Comparison of ENCODE assay signal across 16 cellular contexts in the genomic region with DNA sequence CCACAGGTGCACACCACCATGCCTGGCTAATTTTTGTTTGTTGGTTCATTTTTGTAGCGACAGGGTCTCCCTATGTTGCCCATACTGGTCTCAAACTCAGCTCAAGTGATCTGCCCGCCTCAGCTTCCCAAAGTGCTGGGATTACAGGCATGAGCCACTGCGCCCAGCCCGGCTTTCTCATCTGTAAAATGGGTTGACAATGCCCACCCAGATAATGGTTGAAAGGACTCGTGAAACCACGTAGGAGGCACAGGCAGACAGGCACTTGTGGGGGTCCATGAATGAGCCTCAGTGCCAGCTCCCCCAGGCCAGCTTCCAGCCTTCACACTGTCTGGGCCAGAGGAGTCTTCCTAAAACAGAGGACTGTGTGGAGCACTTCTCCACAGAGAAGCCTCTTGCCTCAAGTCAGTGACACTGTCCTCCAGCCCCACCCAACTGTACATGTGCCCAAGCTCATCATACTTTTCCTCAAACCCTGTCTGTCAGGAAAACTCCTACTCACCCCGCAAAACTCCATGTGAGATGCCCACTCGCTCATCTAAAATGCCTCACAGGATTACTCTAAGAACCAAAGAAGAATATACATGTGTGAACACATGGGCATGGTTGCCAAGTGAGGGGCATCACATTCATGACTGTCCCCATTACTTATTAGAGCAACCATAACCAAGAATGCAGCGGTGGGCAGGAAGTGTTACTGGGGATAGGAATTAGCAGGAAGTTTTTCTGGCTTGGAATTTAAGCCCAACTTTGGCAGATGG. TPM values are rescaled to one million over a fixed set of nuclear protein-coding genes. Genes with fewer than 3 reads are reported as not detected.
DNase-seq lines count a peak whose midpoint lies in the region; ATAC-seq and TF ChIP-seq lines count a peak whose summit lies in the region.
"Had no signal": no experiment of that assay in that cellular context is flagged by ENCODE, and none has a peak within 500 bp of the region (broad histone marks: within the 10 kb centered on the region; RNA-seq: fewer than 3 reads in every experiment).

No MANE protein-coding gene starts in this region.

- peak overlapping the region; percentile 7 for H3K27ac Mint-ChIP-seq in endothelial cell (ENCODE audit: unreplicated experiment)
- H3K27ac Mint-ChIP-seq: activated CD4-positive, alpha-beta T cell treated with anti-CD3 and anti-CD28 coated beads for 36 hours; GM23338 had no signal

- no peak for ATAC-seq in right lobe of liver
- ATAC-seq: activated CD4-positive, alpha-beta T cell treated with anti-CD3 and anti-CD28 coated beads for 36 hours; GM23338 had no signal

- H3K27ac ChIP-seq in RWPE1 (peak overlapping the region; percentile 100), right lobe of liver (no peak overlapping the region), subcutaneous abdominal adipose tissue (ENCODE audit: low read depth, low read length) (peak overlapping the region; percentile 97)
- H3K27ac ChIP-seq: BLaER1 had no signal

- H3K9ac ChIP-seq in subcutaneous abdominal adipose tissue (ENCODE audit: low read length in 5 of 5), result peak overlapping the region in 1 of 5 donors; percentile 77
- H3K9ac ChIP-seq: BLaER1 had no signal

- POLR2A ChIA-PET in RWPE1 (lab: Yijun Ruan, JAX; ENCODE audit: low non-redundant PET), result interaction anchor here (0.9 kb wide), 1 partner anchor 34 kb away, joined by 3 read pairs; no protein-coding TSS in a partner anchor

- H3K36me3 ChIP-seq in right lobe of liver (no peaks in the 10 kb centered on the region), subcutaneous abdominal adipose tissue (ENCODE audit: control insufficient read depth in 5 of 5, insufficient read depth in 5 of 5, low read length in 5 of 5) (no peaks in the 10 kb centered on the region)
- H3K36me3 ChIP-seq: BLaER1 had no signal

- H3K9me3 ChIP-seq in right lobe of liver, result no peaks in the 10 kb centered on the region
- H3K9me3 ChIP-seq in subcutaneous abdominal adipose tissue (ENCODE audit: control insufficient read depth in 5 of 5, low read length in 5 of 5), result peaks cover 0 to 11% (median 9%) of the 10 kb centered on the region in 5 donors

- no peaks in the 10 kb centered on the region for H3K9me3 Mint-ChIP-seq in endothelial cell (ENCODE audit: unreplicated experiment)
- H3K9me3 Mint-ChIP-seq: GM23338 had no signal

- intact Hi-C loops in right lobe of liver (cut with DNase I), result loop anchor here (5.0 kb wide), 2 partner anchors 103 to 108 kb away; no protein-coding TSS in a partner anchor

- TF ChIP-seq POLR2A in right lobe of liver (IDR thresholded peaks at IDR 0.05), result no peak

- peaks cover 2% of the 10 kb centered on the region for H3K27me3 Mint-ChIP-seq in endothelial cell (ENCODE audit: unreplicated experiment)
- H3K27me3 Mint-ChIP-seq: activated CD4-positive, alpha-beta T cell treated with anti-CD3 and anti-CD28 coated beads for 36 hours had no signal

- H3K36me3 Mint-ChIP-seq in endothelial cell (ENCODE audit: low read depth, unreplicated experiment), result peaks cover 3% of the 10 kb centered on the region

- H3K4me3 ChIP-seq in right lobe of liver, result no peak overlapping the region
- H3K4me3 ChIP-seq in subcutaneous abdominal adipose tissue (ENCODE audit: low read depth in 1 of 5, low read length in 5 of 5), result no peak overlapping the region
- H3K4me3 ChIP-seq: BLaER1, GM23338 had no signal

- no peak for DNase-seq in RWPE1 (ENCODE audit: low spot score)
- no peak for DNase-seq in endothelial cell (ENCODE audit: low spot score)
- peak in 2 of 3 donors; percentile 10 to 20 for DNase-seq in right lobe of liver
- DNase-seq in NCI-H524 (lab: John Stamatoyannopoulos, UW), result no peak
- DNase-seq in central memory CD4-positive, alpha-beta T cell, result no peak
- no peak for DNase-seq in NCI-H2029 (lab: John Stamatoyannopoulos, UW)
- DNase-seq in H4 (ENCODE audit: low spot score), result no peak
- DNase-seq: activated CD4-positive, alpha-beta T cell treated with anti-CD3 and anti-CD28 coated beads for 36 hours; activated naive CD4-positive, alpha-beta T cell treated with anti-CD3 and anti-CD28 coated beads, Interleukin-2, amount 50 U/mL, for 16 hours; cerebellar nuclear complex; DND-41; NCI-H82; stimulated activated CD4-positive, alpha-beta T cell treated with anti-CD3 and anti-CD28 coated beads, Interleukin-4, amount 100 ng/mL, for 4 hours had no signal

- peaks cover 0 to 24% (median 12%) of the 10 kb centered on the region in 4 donors for H3K4me1 ChIP-seq in right lobe of liver
- H3K4me1 ChIP-seq in subcutaneous abdominal adipose tissue (ENCODE audit: control insufficient read depth in 5 of 5, insufficient read depth in 5 of 5, low read length in 5 of 5), result peaks cover 25 to 67% (median 59%) of the 10 kb centered on the region in 5 donors

- no peak overlapping the region for H3K4me3 Mint-ChIP-seq in endothelial cell (ENCODE audit: unreplicated experiment)
- H3K4me3 Mint-ChIP-seq: activated CD4-positive, alpha-beta T cell treated with anti-CD3 and anti-CD28 coated beads for 36 hours; GM23338 had no signal

- TF ChIP-seq CTCF in RWPE1 (conservative IDR thresholded peaks at IDR 0.05; ENCODE audit: low read depth), result no peak
- no peak for TF ChIP-seq CTCF in endothelial cell (IDR thresholded peaks at IDR 0.05; ENCODE audit: unreplicated experiment)
- TF ChIP-seq CTCF in right lobe of liver (IDR thresholded peaks at IDR 0.05), result no peak

- H3K4me1 Mint-ChIP-seq in endothelial cell (ENCODE audit: unreplicated experiment), result no peaks in the 10 kb centered on the region

- WGBS in right lobe of liver (ENCODE audit: insufficient coverage, low coverage, low lambda C conversion rate, missing lambda C conversion rate), result 91% methylated on average over 3 of the region's 9 CpGs

- CTCF ChIA-PET in RWPE1 (lab: Yijun Ruan, JAX), result no interaction called here

- H3K27me3 ChIP-seq in right lobe of liver (no peaks in the 10 kb centered on the region), subcutaneous abdominal adipose tissue (ENCODE audit: control insufficient read depth in 5 of 5, insufficient read depth in 4 of 5, low read length in 5 of 5) (no peaks in the 10 kb centered on the region)
- H3K27me3 ChIP-seq: BLaER1 had no signal

RNA-seq across cellular contexts. Expression of gene WNT7B, which starts 32.1 kb away (rescaled TPM):
- total RNA-seq in endothelial cell (ENCODE audit: unreplicated experiment) (not detected), right lobe of liver (under 1 TPM in 2 of 6 experiments, not detected in 4; 0.10 to 0.12 TPM)
- total RNA-seq in H4 (2014; rRNA removed; shearing (Covaris generic)), result 0.66 and 1.9 TPM in 2 replicates
- total RNA-seq: activated CD4-positive, alpha-beta T cell treated with anti-CD3 and anti-CD28 coated beads for 36 hours had no signal

Comparison
In these comparisons a context has a peak if more than half of its experiments do, and no peak if none do; other contexts are left out.
1. DNase-seq: peak in right lobe of liver (2 of 3); none in RWPE1 (single experiment), endothelial cell (single experiment), NCI-H524 (0 of 2), central memory CD4-positive, alpha-beta T cell (single experiment), NCI-H2029 (single experiment) and H4 (single experiment).
2. H3K27ac ChIP-seq: peak in RWPE1 (single experiment) and subcutaneous abdominal adipose tissue (single experiment); none in right lobe of liver (0 of 3).